In the genomic region with DNA sequence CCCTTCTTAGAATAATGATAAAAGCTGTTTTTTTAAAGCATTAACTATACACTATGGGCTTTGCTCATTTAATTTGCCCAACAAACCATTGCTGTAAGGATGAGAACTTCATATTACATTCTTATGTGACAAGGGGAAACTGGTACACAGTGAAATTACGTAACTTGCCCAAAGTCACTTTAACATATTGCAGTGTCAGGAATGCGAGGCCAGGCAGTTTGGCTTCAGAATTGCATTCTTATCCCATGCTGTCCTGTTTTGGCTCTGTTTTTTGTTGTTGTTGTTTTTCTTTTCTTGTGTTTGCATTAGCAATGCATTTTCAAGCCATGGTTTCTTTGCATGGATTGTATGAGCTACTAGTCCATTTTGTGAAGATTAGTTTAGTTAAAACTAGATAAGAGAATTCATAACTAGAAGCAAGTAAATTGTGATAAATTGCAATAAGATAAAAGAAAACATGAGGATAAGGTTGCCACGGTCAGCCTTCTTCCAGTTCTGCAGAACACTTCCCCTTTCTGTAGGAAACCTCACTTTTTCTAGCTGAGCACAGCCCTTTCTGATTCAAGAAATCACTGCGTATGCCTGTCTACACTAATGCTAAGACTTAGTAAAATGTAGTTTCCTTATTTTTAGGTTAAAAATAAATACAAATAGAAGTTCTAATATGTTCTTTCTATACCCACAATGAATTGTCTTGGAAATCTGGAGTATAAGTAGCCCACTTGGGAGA, we compare ENCODE assay signal across 21 cellular contexts.
DNase-seq lines count a peak whose midpoint lies in the region; ATAC-seq, FAIRE-seq and TF ChIP-seq lines count a peak whose summit lies in the region.
"Had no signal": no experiment of that assay in that cellular context is flagged by ENCODE, and none has a peak within 500 bp of the region (broad histone marks: within the 10 kb centered on the region; RNA-seq: fewer than 3 reads in every experiment).

No MANE protein-coding gene starts in this region.

- no peaks in the 10 kb centered on the region for H3K4me1 ChIP-seq in right lobe of liver
- no peaks in the 10 kb centered on the region for H3K4me1 ChIP-seq in HepG2 (ENCODE audit: insufficient read depth, low read length)
- H3K4me1 ChIP-seq in body of pancreas = no peaks in the 10 kb centered on the region
- H3K4me1 ChIP-seq: prostate gland had no signal

- H3K27me3 Mint-ChIP-seq in activated T-cell treated with anti-CD3 and anti-CD28 coated beads, Interleukin-2, amount 50 U/mL, for 72 hours (ENCODE audit: low read depth) = no peaks in the 10 kb centered on the region
- H3K27me3 Mint-ChIP-seq: activated CD4-positive, alpha-beta T cell treated with anti-CD3 and anti-CD28 coated beads, Interleukin-2, amount 10 ng/mL, durations not matched to agents 7 days and 5 days; activated naive CD8-positive, alpha-beta T cell treated with anti-CD3 and anti-CD28 coated beads, Interleukin-2, amount 50 U/mL, for 24 hours; activated T-cell treated with anti-CD3 and anti-CD28 coated beads, Interleukin-2, amount 50 U/mL, for 24 hours; naive B cell had no signal

- H3K27me3 ChIP-seq in right lobe of liver (no peaks in the 10 kb centered on the region), HepG2 (ENCODE audit: control insufficient read depth in 1 of 2, insufficient read depth in 2 of 2, low read length in 2 of 2) (no peaks in the 10 kb centered on the region), body of pancreas (no peaks in the 10 kb centered on the region)

- H3K9me3 Mint-ChIP-seq in activated T-cell treated with anti-CD3 and anti-CD28 coated beads, Interleukin-2, amount 50 U/mL, for 72 hours = peaks cover 6% of the 10 kb centered on the region in 2 donors

- no peaks in the 10 kb centered on the region for H3K79me2 ChIP-seq in HepG2 (ENCODE audit: insufficient read depth, low read length)

- H3K36me3 ChIP-seq in right lobe of liver (no peaks in the 10 kb centered on the region), HepG2 (replicated peaks in 1 of 2; ENCODE audit: control insufficient read depth in 1 of 2, insufficient read depth in 2 of 2, low read length in 2 of 2) (no peaks in the 10 kb centered on the region), body of pancreas (replicated peaks in 1 of 2; ENCODE audit: insufficient read depth in 1 of 2, low read depth in 2 of 2) (no peaks in the 10 kb centered on the region)
- H3K36me3 ChIP-seq: prostate gland had no signal

- 19% methylated on average over 4 of the region's 4 CpGs for WGBS in right lobe of liver (ENCODE audit: insufficient coverage, low coverage, low lambda C conversion rate, missing lambda C conversion rate)
- WGBS in HepG2 (ENCODE audit: low lambda C conversion rate) = 14% methylated on average over 4 of the region's 4 CpGs
- WGBS in body of pancreas, 2 donors = 41 to 55% methylated on average over 4 of the region's 4 CpGs

- intact Hi-C loops in right lobe of liver (cut with DNase I) = no loop called here
- intact Hi-C loops in HepG2 (cut with micrococcal nuclease; ENCODE audit: unreplicated experiment) = no loop called here
- intact Hi-C loops in body of pancreas (cut with DNase I) = no loop called here

- in situ Hi-C loops in HepG2 (cut with HindIII; ENCODE audit: extremely low pct_ligation_motif_present, low pct_unique_long_range_greater_than_20kb) = no loop called here

- no peak for DNase-seq in right lobe of liver
- no peak for DNase-seq in HepG2 (ENCODE audit: low spot score)
- DNase-seq in body of pancreas = peak in 3 of 4 donors; percentile 22 to 33 (median 22)
- DNase-seq in islet precursor cell = peak; percentile 57
- no peak for DNase-seq in activated T-cell treated with anti-CD3 and anti-CD28 coated beads, Interleukin-2, amount 50 U/mL, for 72 hours
- DNase-seq in DMS 273 (lab: John Stamatoyannopoulos, UW; ENCODE audit: unreplicated experiment) = no peak
- DNase-seq in occipital lobe (lab: John Stamatoyannopoulos, UW) = no peak
- no peak for DNase-seq in cerebellar nuclear complex (lab: John Stamatoyannopoulos, UW)
- DNase-seq: activated CD4-positive, alpha-beta T cell treated with anti-CD3 and anti-CD28 coated beads, Interleukin-2, amount 10 ng/mL, durations not matched to agents 7 days and 5 days; activated naive CD8-positive, alpha-beta T cell treated with anti-CD3 and anti-CD28 coated beads, Interleukin-2, amount 50 U/mL, for 24 hours; activated T-cell treated with anti-CD3 and anti-CD28 coated beads, Interleukin-2, amount 50 U/mL, for 24 hours; erythroblast; GDM1; hippocampal formation; naive B cell; NCI-H2107; SHP77; stimulated activated CD4-positive, alpha-beta T cell treated with anti-CD3 and anti-CD28 coated beads, Interleukin-2, amount 100 ng/mL, for 48 hours; stimulated activated CD8-positive, alpha-beta memory T cell treated with anti-CD3 and anti-CD28 coated beads, Interleukin-4, amount 100 ng/mL, for 48 hours had no signal

- POLR2A ChIA-PET in HepG2 (lab: Yijun Ruan, JAX) = no interaction called here

- peaks cover 0 to 2% of the 10 kb centered on the region in 2 donors for H3K36me3 Mint-ChIP-seq in activated T-cell treated with anti-CD3 and anti-CD28 coated beads, Interleukin-2, amount 50 U/mL, for 72 hours (ENCODE audit: insufficient read depth in 2 of 2)

- no peak overlapping the region for H3K9ac ChIP-seq in HepG2 (ENCODE audit: insufficient read depth, low read depth, low read length)

- no peak overlapping the region for H3K4me2 ChIP-seq in HepG2 (ENCODE audit: low read depth, low read length)

- H3K9me3 ChIP-seq in right lobe of liver (peaks cover 0 to 5% (median 0%) of the 10 kb centered on the region in 4 donors), HepG2 (ENCODE audit: low read length) (peaks cover 96% of the 10 kb centered on the region), body of pancreas (peaks cover 0 to 5% (median 0%) of the 10 kb centered on the region in 3 donors)
- H3K9me3 ChIP-seq: prostate gland had no signal

- no peak overlapping the region for H2AFZ ChIP-seq in HepG2 (ENCODE audit: low read length)

- TF ChIP-seq CTCF in right lobe of liver (IDR thresholded peaks at IDR 0.05) (no peak), HepG2 (CRISPR knock-in tag; IDR thresholded peaks at IDR 0.05) (no peak), body of pancreas (IDR thresholded peaks at IDR 0.05) (no peak)

- H3K4me1 Mint-ChIP-seq in activated T-cell treated with anti-CD3 and anti-CD28 coated beads, Interleukin-2, amount 50 U/mL, for 72 hours (ENCODE audit: low read depth) = no peaks in the 10 kb centered on the region
- H3K4me1 Mint-ChIP-seq: activated CD4-positive, alpha-beta T cell treated with anti-CD3 and anti-CD28 coated beads, Interleukin-2, amount 10 ng/mL, durations not matched to agents 7 days and 5 days; activated naive CD8-positive, alpha-beta T cell treated with anti-CD3 and anti-CD28 coated beads, Interleukin-2, amount 50 U/mL, for 24 hours; naive B cell had no signal

- BruUV-seq in HepG2 (replicated peaks; lab: Mats Ljungman, UMichigan) = no TSS peak

- H3K27ac Mint-ChIP-seq in activated T-cell treated with anti-CD3 and anti-CD28 coated beads, Interleukin-2, amount 50 U/mL, for 72 hours = no peak overlapping the region
- H3K27ac Mint-ChIP-seq: activated CD4-positive, alpha-beta T cell treated with anti-CD3 and anti-CD28 coated beads, Interleukin-2, amount 10 ng/mL, durations not matched to agents 7 days and 5 days; activated naive CD8-positive, alpha-beta T cell treated with anti-CD3 and anti-CD28 coated beads, Interleukin-2, amount 50 U/mL, for 24 hours; activated T-cell treated with anti-CD3 and anti-CD28 coated beads, Interleukin-2, amount 50 U/mL, for 24 hours; naive B cell had no signal

- H3K4me3 Mint-ChIP-seq in activated T-cell treated with anti-CD3 and anti-CD28 coated beads, Interleukin-2, amount 50 U/mL, for 72 hours = no peak overlapping the region
- H3K4me3 Mint-ChIP-seq: activated CD4-positive, alpha-beta T cell treated with anti-CD3 and anti-CD28 coated beads, Interleukin-2, amount 10 ng/mL, durations not matched to agents 7 days and 5 days; activated naive CD8-positive, alpha-beta T cell treated with anti-CD3 and anti-CD28 coated beads, Interleukin-2, amount 50 U/mL, for 24 hours; activated T-cell treated with anti-CD3 and anti-CD28 coated beads, Interleukin-2, amount 50 U/mL, for 24 hours; naive B cell had no signal

- TF ChIP-seq EP300 in HepG2 (IDR thresholded peaks at IDR 0.05; ENCODE audit: low read depth in 2 of 2, low read length in 2 of 2) (no peak), HepG2 (CRISPR knock-in tag; IDR thresholded peaks at IDR 0.05; ENCODE audit: borderline replicate concordance) (no peak)

- no peaks in the 10 kb centered on the region for H4K20me1 ChIP-seq in HepG2 (ENCODE audit: insufficient read depth, low read length)

- peak; percentile 53 to 72 (median 57) for ATAC-seq in right lobe of liver
- no peak for ATAC-seq in HepG2
- peak; percentile 75 for ATAC-seq in body of pancreas
- no peak for ATAC-seq in activated T-cell treated with anti-CD3 and anti-CD28 coated beads, Interleukin-2, amount 50 U/mL, for 72 hours (replicated peaks in 1 of 2)
- ATAC-seq: activated naive CD8-positive, alpha-beta T cell treated with anti-CD3 and anti-CD28 coated beads, Interleukin-2, amount 50 U/mL, for 24 hours had no signal

- H3K27ac ChIP-seq in right lobe of liver = no peak overlapping the region
- no peak overlapping the region for H3K27ac ChIP-seq in HepG2 (ENCODE audit: extremely low read length, insufficient read depth, low read length)
- peak overlapping the region in 1 of 4 donors; percentile 52 for H3K27ac ChIP-seq in body of pancreas
- H3K27ac ChIP-seq: prostate gland had no signal

- CTCF ChIA-PET in HepG2 (lab: Yijun Ruan, JAX; ENCODE audit: low intra/inter-chr PET ratio, low total read pairs) = no interaction called here

- no peak overlapping the region for H3K4me3 ChIP-seq in right lobe of liver
- H3K4me3 ChIP-seq in HepG2 (replicated peaks in 1 of 3; ENCODE audit: insufficient read depth in 1 of 3, low read depth in 2 of 3, low read length in 3 of 3) = no peak overlapping the region
- H3K4me3 ChIP-seq in body of pancreas = no peak overlapping the region
- H3K4me3 ChIP-seq: prostate gland had no signal

- FAIRE-seq in HepG2 (lab: Jason Lieb, UNC) = no peak
- FAIRE-seq: colon had no signal

- no peak for TF ChIP-seq POLR2A in right lobe of liver (IDR thresholded peaks at IDR 0.05)
- TF ChIP-seq POLR2A in HepG2 (IDR thresholded peaks at IDR 0.05; ENCODE audit: insufficient read depth in 1 of 2, low read depth in 2 of 2, low read length in 2 of 2) = no peak
- no peak for TF ChIP-seq POLR2A in body of pancreas (IDR thresholded peaks at IDR 0.05)

- TF ChIP-seq RAD21 in HepG2 (CRISPR knock-in tag; IDR thresholded peaks at IDR 0.05) = no peak

TF ChIP-seq in HepG2, 621 proteins besides CTCF, POLR2A, EP300 and RAD21 (continues in another document):
- TF ChIP-seq THRA (CRISPR knock-in tag; IDR thresholded peaks at IDR 0.05; ENCODE audit: borderline replicate concordance) = no peak

Comparison
In these comparisons a context has a peak if more than half of its experiments do, and no peak if none do; other contexts are left out.
1. ATAC-seq: peak in right lobe of liver (4 of 4) and body of pancreas (single experiment); none in HepG2 (single experiment) and activated T-cell treated with anti-CD3 and anti-CD28 coated beads, Interleukin-2, amount 50 U/mL, for 72 hours (0 of 2).
2. DNase-seq: peak in body of pancreas (3 of 4) and islet precursor cell (single experiment); none in right lobe of liver (0 of 3), HepG2 (single experiment), activated T-cell treated with anti-CD3 and anti-CD28 coated beads, Interleukin-2, amount 50 U/mL, for 72 hours (0 of 2), DMS 273 (single experiment), occipital lobe (single experiment) and cerebellar nuclear complex (0 of 2).